Comparison of ENCODE assay signal across 18 cellular contexts in genomic region chr2:25421289-25421688, GRCh38.
A peak's percentile ranks its signal among the peaks of the same experiment; 100 is the strongest.
DNase-seq lines count a peak whose midpoint lies in the region; ATAC-seq and TF ChIP-seq lines count a peak whose summit lies in the region.
"Had no signal": no experiment of that assay in that cellular context is flagged by ENCODE, and none has a peak within 500 bp of the region (broad histone marks: within the 10 kb centered on the region; RNA-seq: fewer than 3 reads in every experiment).

No MANE protein-coding gene starts in this region.

- H3K4me1 ChIP-seq in Peyer's patch (peaks cover 0 to 16% (median 6%) of the 10 kb centered on the region in 4 donors), liver (ENCODE audit: control insufficient read depth in 4 of 4, insufficient read depth in 4 of 4, low read length in 3 of 4) (peaks cover 0 to 15% (median 7%) of the 10 kb centered on the region in 4 donors), tibial nerve (peaks cover 0 to 7% (median 1%) of the 10 kb centered on the region in 4 donors)

- H3K4me3 ChIP-seq in Peyer's patch (peak overlapping the region in 1 of 4 donors; percentile 28), liver (ENCODE audit: low read depth in 1 of 3, low read length in 3 of 3) (no peak overlapping the region), tibial nerve (no peak overlapping the region)
- H3K4me3 ChIP-seq: pancreas, skin epidermis had no signal

- TF ChIP-seq POLR2A in Peyer's patch (IDR thresholded peaks at IDR 0.05) (no peak), tibial nerve (IDR thresholded peaks at IDR 0.05) (no peak)

- TF ChIP-seq CTCF in Peyer's patch (IDR thresholded peaks at IDR 0.05), result no peak
- TF ChIP-seq CTCF in liver (IDR thresholded peaks at IDR 0.05; ENCODE audit: low read depth, low read length, missing input control), result no peak
- TF ChIP-seq CTCF in tibial nerve (IDR thresholded peaks at IDR 0.05), result no peak

- peak; percentile 33 for ATAC-seq in left ventricle myocardium superior
- ATAC-seq in GM18873 (IDR thresholded peaks at IDR 0.05; ENCODE audit: low FRiP score, unreplicated experiment), result no peak
- ATAC-seq in HG03097 (IDR thresholded peaks at IDR 0.05; ENCODE audit: low FRiP score, unreplicated experiment), result no peak

- DNase-seq in left ventricle myocardium superior (no peak), cardiac septum (ENCODE audit: low spot score) (no peak), Peyer's patch (peak in 1 of 3 donors; percentile 42), tibial nerve (ENCODE audit: low spot score in 2 of 2) (no peak)
- no peak for DNase-seq in effector CD8-positive, alpha-beta T cell (lab: John Stamatoyannopoulos, UW)
- DNase-seq: ACHN; activated CD4-positive, alpha-beta memory T cell treated with anti-CD3 and anti-CD28 coated beads, Interleukin-2, amount 10 ng/mL, durations not matched to agents 7 days and 5 days; amygdala; CD8-positive, alpha-beta memory T cell; hypothalamus; kidney glomerular epithelial cell; NCI-H1694 treated with DMSO at 0.1 percent for 48 hours; NCI-H226 had no signal

- no peak overlapping the region for H3K9ac ChIP-seq in liver (ENCODE audit: low read depth in 1 of 2, low read length in 2 of 2)

- H3K36me3 ChIP-seq in Peyer's patch, result no peaks in the 10 kb centered on the region
- H3K36me3 ChIP-seq in liver (ENCODE audit: control insufficient read depth in 4 of 4, insufficient read depth in 3 of 4, low read depth in 1 of 4, low read length in 3 of 4), result peaks cover 0 to 2% (median under 1%) of the 10 kb centered on the region in 4 donors
- H3K36me3 ChIP-seq in tibial nerve, result peaks cover 0 to 17% (median 0%) of the 10 kb centered on the region in 3 donors
- H3K36me3 ChIP-seq: pancreas had no signal

- H3K9me3 ChIP-seq in Peyer's patch (no peaks in the 10 kb centered on the region), liver (ENCODE audit: control insufficient read depth in 4 of 4, low read length in 3 of 4) (no peaks in the 10 kb centered on the region), tibial nerve (no peaks in the 10 kb centered on the region)
- H3K9me3 ChIP-seq: pancreas had no signal

- TF ChIP-seq RAD21 in liver (IDR thresholded peaks at IDR 0.05), result no peak

- TF ChIP-seq EP300 in tibial nerve (IDR thresholded peaks at IDR 0.05), result no peak

- WGBS in liver, result 70% methylated on average over 6 of the region's 6 CpGs
- 67 to 76% methylated on average over 6 of the region's 6 CpGs for WGBS in tibial nerve, 2 donors

- H3K27ac ChIP-seq in Peyer's patch (peak overlapping the region in 3 of 4 donors; percentile 30 to 64 (median 47)), liver (ENCODE audit: low read depth in 1 of 2, low read length in 2 of 2) (no peak overlapping the region), tibial nerve (peak overlapping the region in 1 of 4 donors; percentile 16)
- H3K27ac ChIP-seq: pancreas had no signal

- intact Hi-C loops in left ventricle myocardium superior (cut with micrococcal nuclease) (no loop called here), cardiac septum (cut with DNase I) (no loop called here)

- H3K27me3 ChIP-seq in Peyer's patch, result no peaks in the 10 kb centered on the region
- no peaks in the 10 kb centered on the region for H3K27me3 ChIP-seq in liver (ENCODE audit: control insufficient read depth in 4 of 4, insufficient read depth in 4 of 4, low read length in 3 of 4)
- no peaks in the 10 kb centered on the region for H3K27me3 ChIP-seq in tibial nerve
- H3K27me3 ChIP-seq: pancreas had no signal

TF ChIP-seq in liver, 16 proteins besides CTCF, POLR2A, EP300 and RAD21:
- peak; percentile 3 for TF ChIP-seq ZBTB33 (IDR thresholded peaks at IDR 0.05)
- no peak for TF ChIP-seq HNF4G (IDR thresholded peaks at IDR 0.05)
- TF ChIP-seq RXRA (IDR thresholded peaks at IDR 0.05), result no peak
- no peak for TF ChIP-seq HNF4A (conservative IDR thresholded peaks at IDR 0.05)
- no peak for TF ChIP-seq TAF1 (conservative IDR thresholded peaks at IDR 0.05)
- TF ChIP-seq JUND (IDR thresholded peaks at IDR 0.05), result no peak
- no peak for TF ChIP-seq REST (IDR thresholded peaks at IDR 0.05)

Comparison
In these comparisons a context has a peak if more than half of its experiments do, and no peak if none do; other contexts are left out.
1. H3K27ac ChIP-seq: peak in Peyer's patch (3 of 4); none in liver (0 of 2).